ENCODE assay signal across 10 cellular contexts in the genomic region with DNA sequence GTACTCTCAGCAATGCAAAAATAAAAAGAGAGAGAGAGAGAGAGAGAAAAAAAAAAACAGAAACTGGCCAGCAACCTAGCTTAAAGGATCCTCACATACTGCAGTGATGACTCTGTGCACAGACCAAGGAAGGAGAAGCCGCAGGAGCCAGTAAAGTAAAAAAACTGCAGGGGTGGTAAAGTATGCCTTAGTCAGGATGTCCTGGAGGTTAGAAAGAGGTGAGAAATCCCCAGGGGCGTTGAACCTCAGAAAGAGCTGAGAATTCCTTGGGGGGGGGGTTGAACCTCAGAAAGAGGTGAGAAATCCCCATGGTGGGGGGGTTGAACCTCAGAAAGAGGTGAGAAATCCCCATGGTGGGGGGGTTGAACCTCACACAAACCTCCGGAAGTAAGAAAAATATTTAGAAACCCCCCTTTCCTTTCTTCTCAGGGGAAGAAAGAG. TPM values are rescaled to one million over a fixed set of nuclear protein-coding genes. Genes with fewer than 3 reads are reported as not detected.
DNase-seq lines count a peak whose midpoint lies in the region; ATAC-seq and TF ChIP-seq lines count a peak whose summit lies in the region.
"Had no signal": no experiment of that assay in that cellular context is flagged by ENCODE, and none has a peak within 500 bp of the region (broad histone marks: within the 10 kb centered on the region; RNA-seq: fewer than 3 reads in every experiment).

No MANE protein-coding gene starts in this region.

- H3K4me2 ChIP-seq in fibroblast of lung (ENCODE audit: extremely low read depth, insufficient read depth, low read length): no peak overlapping the region
- H3K4me2 ChIP-seq: A549 had no signal

- no peak overlapping the region for H2AFZ ChIP-seq in fibroblast of lung (ENCODE audit: low read length)

- no peaks in the 10 kb centered on the region for H3K9me3 ChIP-seq in T-helper 17 cell (ENCODE audit: control insufficient read depth, low read length, poor library complexity, severe bottlenecking)
- no peaks in the 10 kb centered on the region for H3K9me3 ChIP-seq in fibroblast of lung (ENCODE audit: control insufficient read depth, insufficient read depth, low read depth, low read length)
- H3K9me3 ChIP-seq: A549 had no signal

- H4K20me1 ChIP-seq in fibroblast of lung (ENCODE audit: control insufficient read depth, extremely low read depth, insufficient read depth, low read length): no peaks in the 10 kb centered on the region

- peak; percentile 3 to 24 for DNase-seq in activated CD8-positive, alpha-beta memory T cell treated with anti-CD3 and anti-CD28 coated beads for 4 hours (ENCODE audit: low read depth in 2 of 2)
- no peak for DNase-seq in activated CD8-positive, alpha-beta memory T cell treated with anti-CD3 and anti-CD28 coated beads for 24 hours
- DNase-seq in T-helper 17 cell (peak in 2 of 3 donors; percentile 8 to 15), fibroblast of lung (ENCODE audit: low read depth in 2 of 2) (peak; percentile 0 to 77), globus pallidus (ENCODE audit: low spot score) (no peak), anterior cingulate cortex (lab: John Stamatoyannopoulos, UW) (no peak)
- DNase-seq in stimulated activated naive CD8-positive, alpha-beta T cell treated with anti-CD3 and anti-CD28 coated beads, Interleukin-15, amount 100 ng/mL, for 72 hours: peak; percentile 12 to 46

- no peaks in the 10 kb centered on the region for H3K27me3 ChIP-seq in fibroblast of lung (ENCODE audit: control insufficient read depth, insufficient read depth, low read length)

- TF ChIP-seq CTCF in fibroblast of lung (conservative IDR thresholded peaks at IDR 0.05 in 1 of 2, IDR thresholded peaks at IDR 0.05 in 1 of 2; ENCODE audit: low read depth in 1 of 2, low read length in 2 of 2): no peak

- H3K4me3 Mint-ChIP-seq in T-helper 17 cell: peak overlapping the region; percentile 88
- peak overlapping the region; percentile 66 to 74 for H3K4me3 Mint-ChIP-seq in stimulated activated naive CD8-positive, alpha-beta T cell treated with anti-CD3 and anti-CD28 coated beads, Interleukin-15, amount 100 ng/mL, for 72 hours

- H3K27me3 Mint-ChIP-seq in T-helper 17 cell: no peaks in the 10 kb centered on the region
- peaks cover 24% of the 10 kb centered on the region for H3K27me3 Mint-ChIP-seq in stimulated activated naive CD8-positive, alpha-beta T cell treated with anti-CD3 and anti-CD28 coated beads, Interleukin-15, amount 100 ng/mL, for 72 hours

- H3K79me2 ChIP-seq in fibroblast of lung (ENCODE audit: control insufficient read depth, insufficient read depth, low read length): no peaks in the 10 kb centered on the region

- no peaks in the 10 kb centered on the region for H3K4me1 ChIP-seq in fibroblast of lung (ENCODE audit: control insufficient read depth, extremely low read depth, insufficient read depth, low read length)
- H3K4me1 ChIP-seq: A549 had no signal

- H3K4me3 ChIP-seq in fibroblast of lung (replicated peaks in 1 of 4; ENCODE audit: control extremely low read depth in 1 of 4, insufficient read depth in 1 of 4, low read depth in 3 of 4, low read length in 4 of 4): peak overlapping the region in 1 of 4 experiments; percentile 49
- H3K4me3 ChIP-seq: A549 had no signal

- peaks cover 19% of the 10 kb centered on the region for H3K4me1 Mint-ChIP-seq in T-helper 17 cell
- H3K4me1 Mint-ChIP-seq in stimulated activated naive CD8-positive, alpha-beta T cell treated with anti-CD3 and anti-CD28 coated beads, Interleukin-15, amount 100 ng/mL, for 72 hours: peaks cover 52% of the 10 kb centered on the region

- peaks cover 2% of the 10 kb centered on the region for H3K36me3 Mint-ChIP-seq in T-helper 17 cell (ENCODE audit: low read depth)

- H3K9me3 Mint-ChIP-seq in stimulated activated naive CD8-positive, alpha-beta T cell treated with anti-CD3 and anti-CD28 coated beads, Interleukin-15, amount 100 ng/mL, for 72 hours: no peaks in the 10 kb centered on the region

- no peak overlapping the region for H3K9ac ChIP-seq in fibroblast of lung (ENCODE audit: insufficient read depth, low read length)

- ATAC-seq in T-helper 17 cell: peak; percentile 88
- peak; percentile 89 for ATAC-seq in stimulated activated naive CD8-positive, alpha-beta T cell treated with anti-CD3 and anti-CD28 coated beads, Interleukin-15, amount 100 ng/mL, for 72 hours
- no peak for ATAC-seq in HG03108 (IDR thresholded peaks at IDR 0.05; ENCODE audit: unreplicated experiment)
- ATAC-seq: A549 had no signal

- no peaks in the 10 kb centered on the region for H3K36me3 ChIP-seq in fibroblast of lung (ENCODE audit: control insufficient read depth, insufficient read depth, low read length)

- H3K27ac ChIP-seq in fibroblast of lung (ENCODE audit: insufficient read depth, low read length): no peak overlapping the region
- H3K27ac ChIP-seq: A549 had no signal

- H3K27ac Mint-ChIP-seq in T-helper 17 cell: peak overlapping the region; percentile 98
- H3K27ac Mint-ChIP-seq in stimulated activated naive CD8-positive, alpha-beta T cell treated with anti-CD3 and anti-CD28 coated beads, Interleukin-15, amount 100 ng/mL, for 72 hours: peak overlapping the region; percentile 59 to 86

RNA-seq across cellular contexts. Expression of gene MAGEA9, which starts 48.0 kb away (rescaled TPM):
- not detected for total RNA-seq in T-helper 17 cell
- not detected in 2 replicates for total RNA-seq in fibroblast of lung
- polyA plus RNA-seq in fibroblast of lung: not detected in 2 replicates
- not detected in 2 replicates for polyA plus RNA-seq in fibroblast of lung (2012)
- not detected in 2 replicates for polyA minus RNA-seq in fibroblast of lung (ENCODE audit: low replicate concordance)
- total RNA-seq: activated CD8-positive, alpha-beta memory T cell treated with anti-CD3 and anti-CD28 coated beads for 36 hours had no signal
- polyA plus RNA-seq: A549 had no signal

RNA-seq across cellular contexts. Expression of gene MAGEA8, which starts 51.2 kb away (rescaled TPM):
- total RNA-seq in T-helper 17 cell (not detected), fibroblast of lung (not detected in 2 replicates)
- polyA plus RNA-seq in fibroblast of lung: not detected in 2 replicates
- polyA plus RNA-seq in fibroblast of lung (2012): not detected in 2 replicates
- not detected in 2 replicates for polyA minus RNA-seq in fibroblast of lung (ENCODE audit: low replicate concordance)
- total RNA-seq: activated CD8-positive, alpha-beta memory T cell treated with anti-CD3 and anti-CD28 coated beads for 36 hours had no signal
- polyA plus RNA-seq: A549 had no signal

RNA-seq across cellular contexts. Expression of gene HSFX1, which starts 55.9 kb away (rescaled TPM):
- total RNA-seq in T-helper 17 cell (under 1 TPM; 0.22 to 0.76 TPM), fibroblast of lung (0.51 and 0.66 TPM in 2 replicates)
- polyA plus RNA-seq in fibroblast of lung: 0.15 and 0.27 TPM in 2 replicates
- 0.15 and 0.26 TPM in 2 replicates for polyA plus RNA-seq in fibroblast of lung (2012)
- polyA minus RNA-seq in fibroblast of lung (ENCODE audit: low replicate concordance): not detected in 2 replicates

Comparison
In these comparisons a context has a peak if more than half of its experiments do, and no peak if none do; other contexts are left out.
1. DNase-seq: peak in activated CD8-positive, alpha-beta memory T cell treated with anti-CD3 and anti-CD28 coated beads for 4 hours (2 of 2), T-helper 17 cell (2 of 3), fibroblast of lung (2 of 2) and stimulated activated naive CD8-positive, alpha-beta T cell treated with anti-CD3 and anti-CD28 coated beads, Interleukin-15, amount 100 ng/mL, for 72 hours (2 of 2); none in activated CD8-positive, alpha-beta memory T cell treated with anti-CD3 and anti-CD28 coated beads for 24 hours (single experiment), globus pallidus (single experiment) and anterior cingulate cortex (0 of 58).